Comparison of ENCODE assay signal across 7 cellular contexts in genomic region chr15:33292718-33293307, GRCh38. TPM values are rescaled to one million over a fixed set of nuclear protein-coding genes. Genes with fewer than 3 reads are reported as not detected.
A peak's percentile ranks its signal among the peaks of the same experiment; 100 is the strongest.
DNase-seq lines count a peak whose midpoint lies in the region; ATAC-seq and TF ChIP-seq lines count a peak whose summit lies in the region.

No MANE protein-coding gene starts in this region.

- CTCF ChIA-PET in RWPE1 (lab: Yijun Ruan, JAX): interaction anchor here (0.6 to 3.4 kb wide), 18 partner anchors 9 to 446 kb away, joined by 3 to 34 read pairs (median 4); no protein-coding TSS in a partner anchor
- CTCF ChIA-PET in MCF 10A (lab: Yijun Ruan, JAX): interaction anchor here (0.5 to 10.4 kb wide), 60 partner anchors 8 to 668 kb away, joined by 3 to 194 read pairs (median 4); partner anchors contain the start of gene FMN1

- H3K9me3 Mint-ChIP-seq in MCF 10A (ENCODE audit: unreplicated experiment): no peaks in the 10 kb centered on the region

- no peak overlapping the region for H3K4me3 ChIP-seq in GM06990 (replicated peaks; ENCODE audit: low read depth, low read length)

- no peaks in the 10 kb centered on the region for H3K27me3 Mint-ChIP-seq in MCF 10A (ENCODE audit: insufficient read depth, unreplicated experiment)

- peak; percentile 76 for TF ChIP-seq CTCF in GM06990 (IDR thresholded peaks at IDR 0.05; ENCODE audit: insufficient read depth, low read length, poor library complexity, severe bottlenecking)
- peak; percentile 89 for TF ChIP-seq CTCF in RWPE1 (conservative IDR thresholded peaks at IDR 0.05; ENCODE audit: low read depth)
- TF ChIP-seq CTCF in MCF 10A (IDR thresholded peaks at IDR 0.05; ENCODE audit: unreplicated experiment): peak; percentile 88

- H3K27me3 ChIP-seq in GM06990 (replicated peaks; ENCODE audit: control insufficient read depth, insufficient read depth, low read length): no peaks in the 10 kb centered on the region

- peaks cover 20% of the 10 kb centered on the region for H3K4me1 Mint-ChIP-seq in MCF 10A (ENCODE audit: insufficient read depth, unreplicated experiment)

- H3K36me3 Mint-ChIP-seq in MCF 10A (ENCODE audit: insufficient read depth, unreplicated experiment): no peaks in the 10 kb centered on the region

- DNase-seq in GM06990 (ENCODE audit: extremely low read depth, insufficient read length): no peak
- DNase-seq in Kasumi-1 (lab: John Stamatoyannopoulos, UW): peak; percentile 27 to 30
- DNase-seq in RWPE1 (ENCODE audit: low spot score): peak; percentile 55
- DNase-seq in MCF 10A (ENCODE audit: unreplicated experiment): peak; percentile 79
- peak in 1 of 2 donors; percentile 67 for DNase-seq in left colon
- DNase-seq in stimulated activated CD8-positive, alpha-beta memory T cell treated with anti-CD3 and anti-CD28 coated beads, Interleukin-4, amount 100 ng/mL, for 24 hours (ENCODE audit: low read depth): peak; percentile 16

- H3K27ac Mint-ChIP-seq in MCF 10A (ENCODE audit: low read depth, unreplicated experiment): no peak overlapping the region

- intact Hi-C loops in MCF 10A (cut with micrococcal nuclease) (loop anchor here (1.0 to 2.0 kb wide), 4 partner anchors 58 to 407 kb away; no protein-coding TSS in a partner anchor), left colon (cut with DNase I, micrococcal nuclease) (loop anchor here in 1 of 2 donors (5.0 to 10.0 kb wide), 2 partner anchors 312 to 404 kb away; no protein-coding TSS in a partner anchor)

- H3K4me3 Mint-ChIP-seq in MCF 10A (ENCODE audit: unreplicated experiment): no peak overlapping the region

- ATAC-seq in left colon (peak; percentile 40), GM21723 (IDR thresholded peaks at IDR 0.05; ENCODE audit: unreplicated experiment) (no peak)

- no peaks in the 10 kb centered on the region for H3K36me3 ChIP-seq in GM06990 (ENCODE audit: control insufficient read depth, insufficient read depth, low read length)

- no TSS peak for BruUV-seq in MCF 10A (replicated peaks; lab: Mats Ljungman, UMichigan)

- POLR2A ChIA-PET in RWPE1 (lab: Yijun Ruan, JAX; ENCODE audit: low non-redundant PET): no interaction called here
- POLR2A ChIA-PET in MCF 10A (lab: Yijun Ruan, JAX): interaction anchor here (1.7 kb wide), 1 partner anchor 408 kb away, joined by 18 read pairs; no protein-coding TSS in a partner anchor

- H3K27ac ChIP-seq in RWPE1: no peak overlapping the region

RNA-seq across cellular contexts. Expression of gene RYR3, which starts 18.0 kb away (rescaled TPM):
- not detected in 2 replicates for total RNA-seq in MCF 10A (2022)
- 1 to 10 TPM in 1 of 2 donors, under 1 TPM in 1; 0.27 to 2.2 TPM for total RNA-seq in left colon
